Comparison of ENCODE assay signal across 30 cellular contexts in genomic region chr12:27077586-27077985, GRCh38. TPM values are rescaled to one million over a fixed set of nuclear protein-coding genes. Genes with fewer than 3 reads are reported as not detected.
"Had no signal": no experiment of that assay in that cellular context is flagged by ENCODE, and none has a peak within 500 bp of the region (broad histone marks: within the 10 kb centered on the region; RNA-seq: fewer than 3 reads in every experiment).

No MANE protein-coding gene starts in this region.

- H3K36me3 Mint-ChIP-seq: WTC11 had no signal

- H3K36me3 ChIP-seq: cardiac muscle cell, colonic mucosa, heart right ventricle, left lung, lower lobe of right lung, spleen, suprapubic skin, tibial artery had no signal

- DNase-seq: activated CD4-positive, alpha-beta memory T cell treated with anti-CD3 and anti-CD28 coated beads, Interleukin-2, amount 10 ng/mL, durations not matched to agents 7 days and 5 days; activated CD4-positive, alpha-beta T cell treated with anti-CD3 and anti-CD28 coated beads for 1 hour; activated CD4-positive, alpha-beta T cell treated with anti-CD3 and anti-CD28 coated beads, Interleukin-2, amount 10 ng/mL, durations not matched to agents 7 days and 5 days; activated CD8-positive, alpha-beta memory T cell treated with anti-CD3 and anti-CD28 coated beads, Interleukin-2, amount 50 U/mL, for 48 hours; activated gamma-delta T cell treated with Interleukin-2 at 50 U/mL for 16 hours; activated naive CD4-positive, alpha-beta T cell treated with anti-CD3 and anti-CD28 coated beads, Interleukin-2, amount 50 U/mL, for 16 hours; activated T-cell treated with anti-CD3 and anti-CD28 coated beads, Interleukin-2, amount 50 U/mL, for 24 hours; cerebellar nuclear complex; colonic mucosa; dorsolateral prefrontal cortex; effector memory CD4-positive, alpha-beta T cell; heart right ventricle; left lung; lower lobe of right lung; posterior cingulate gyrus; right cardiac atrium; spleen; stimulated activated naive CD4-positive, alpha-beta T cell; tibial artery had no signal

- H3K27me3 Mint-ChIP-seq: activated CD4-positive, alpha-beta memory T cell treated with anti-CD3 and anti-CD28 coated beads, Interleukin-2, amount 10 ng/mL, durations not matched to agents 7 days and 5 days; activated CD4-positive, alpha-beta T cell treated with anti-CD3 and anti-CD28 coated beads, Interleukin-2, amount 10 ng/mL, durations not matched to agents 7 days and 5 days; activated T-cell treated with anti-CD3 and anti-CD28 coated beads, Interleukin-2, amount 50 U/mL, for 24 hours; activated T-helper 17 cell treated with anti-CD3 and anti-CD28 coated beads, Interleukin-2, amount 50 U/mL, for 72 hours had no signal

- H3K9me3 Mint-ChIP-seq: activated T-cell treated with anti-CD3 and anti-CD28 coated beads, Interleukin-2, amount 50 U/mL, for 24 hours; activated T-helper 17 cell treated with anti-CD3 and anti-CD28 coated beads, Interleukin-2, amount 50 U/mL, for 72 hours had no signal

- H3K27me3 ChIP-seq: colonic mucosa, dorsolateral prefrontal cortex, heart right ventricle, left lung, spleen, suprapubic skin, tibial artery had no signal

- H3K27ac ChIP-seq: cardiac muscle cell, colonic mucosa, dorsolateral prefrontal cortex, heart right ventricle, left lung, lower lobe of right lung, spleen, suprapubic skin, tibial artery had no signal

- H3K4me1 Mint-ChIP-seq: activated T-helper 17 cell treated with anti-CD3 and anti-CD28 coated beads, Interleukin-2, amount 50 U/mL, for 72 hours; nephron; WTC11 had no signal

- H3K4me3 Mint-ChIP-seq: activated CD4-positive, alpha-beta memory T cell treated with anti-CD3 and anti-CD28 coated beads, Interleukin-2, amount 10 ng/mL, durations not matched to agents 7 days and 5 days; activated CD4-positive, alpha-beta T cell treated with anti-CD3 and anti-CD28 coated beads, Interleukin-2, amount 10 ng/mL, durations not matched to agents 7 days and 5 days; activated T-cell treated with anti-CD3 and anti-CD28 coated beads, Interleukin-2, amount 50 U/mL, for 24 hours; activated T-helper 17 cell treated with anti-CD3 and anti-CD28 coated beads, Interleukin-2, amount 50 U/mL, for 72 hours; nephron; WTC11 had no signal

- H3K4me1 ChIP-seq: colonic mucosa, left lung, spleen, tibial artery had no signal

- H3K4me3 ChIP-seq: cardiac muscle cell, colonic mucosa, dorsolateral prefrontal cortex, heart right ventricle, left lung, lower lobe of right lung, spleen, suprapubic skin, tibial artery had no signal

- H3K9me3 ChIP-seq: colonic mucosa, left lung, lower lobe of right lung, suprapubic skin, tibial artery had no signal

- H3K27ac Mint-ChIP-seq: activated CD4-positive, alpha-beta memory T cell treated with anti-CD3 and anti-CD28 coated beads, Interleukin-2, amount 10 ng/mL, durations not matched to agents 7 days and 5 days; activated CD4-positive, alpha-beta T cell treated with anti-CD3 and anti-CD28 coated beads, Interleukin-2, amount 10 ng/mL, durations not matched to agents 7 days and 5 days; activated T-cell treated with anti-CD3 and anti-CD28 coated beads, Interleukin-2, amount 50 U/mL, for 24 hours; activated T-helper 17 cell treated with anti-CD3 and anti-CD28 coated beads, Interleukin-2, amount 50 U/mL, for 72 hours; nephron; WTC11 had no signal

- ATAC-seq: activated T-helper 17 cell treated with anti-CD3 and anti-CD28 coated beads, Interleukin-2, amount 50 U/mL, for 72 hours; heart right ventricle; lower lobe of right lung; right cardiac atrium; WTC11 had no signal

RNA-seq across cellular contexts. Expression of gene C12orf71, which starts 4.8 kb away (rescaled TPM):
- total RNA-seq: activated CD4-positive, alpha-beta memory T cell treated with anti-CD3 and anti-CD28 coated beads, Interleukin-2, amount 10 ng/mL, durations not matched to agents 7 days and 5 days; activated CD4-positive, alpha-beta T cell treated with anti-CD3 and anti-CD28 coated beads, Interleukin-2, amount 10 ng/mL, durations not matched to agents 7 days and 5 days; activated T-helper 17 cell treated with anti-CD3 and anti-CD28 coated beads, Interleukin-2, amount 50 U/mL, for 72 hours; cardiac muscle cell; colonic mucosa; glomerular endothelial cell; heart right ventricle; left lung; lower lobe of right lung; mesenteric fat pad; mucosa of gallbladder; osteoblast; right cardiac atrium; spleen; suprapubic skin; ureter; WTC11 had no signal
- polyA plus RNA-seq: cardiac muscle cell, esophagus, heart right ventricle, right cardiac atrium, spleen had no signal
